In the genomic region with DNA sequence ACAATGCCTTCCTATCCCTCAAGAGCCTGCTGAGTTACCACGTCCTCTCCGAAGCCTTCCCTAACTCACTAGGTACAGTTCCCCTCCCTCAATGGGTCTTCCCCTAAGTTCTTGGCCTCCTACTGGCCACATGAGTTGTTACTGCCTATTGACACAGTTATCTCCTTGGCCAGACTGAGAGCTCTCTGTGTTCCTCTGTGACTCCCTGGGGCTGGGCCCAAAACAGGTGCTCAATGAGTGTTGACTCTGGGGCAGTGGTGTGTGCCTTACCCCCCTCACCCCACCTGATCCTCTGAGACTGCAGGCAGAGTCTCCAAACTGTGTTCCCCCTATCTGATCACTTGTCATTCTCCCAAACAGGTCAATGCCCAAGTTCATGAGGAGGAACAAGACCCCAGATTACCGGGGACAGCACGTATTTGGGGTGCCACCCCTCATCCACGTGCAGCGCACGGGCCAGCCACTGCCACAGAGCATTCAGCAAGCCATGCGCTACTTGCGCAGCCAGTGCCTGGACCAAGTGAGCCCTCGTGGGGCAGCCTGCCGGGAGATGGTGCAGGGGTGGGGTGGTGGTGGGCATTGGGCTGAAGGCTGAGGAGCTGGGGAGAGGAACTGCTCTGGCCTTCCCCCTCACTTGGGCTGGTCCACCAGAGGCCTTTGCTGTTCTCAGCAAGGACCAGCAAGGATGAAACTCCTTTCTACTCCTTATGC, we compare ENCODE assay signal across 11 cellular contexts.
DNase-seq lines count a peak whose midpoint lies in the region; ATAC-seq and TF ChIP-seq lines count a peak whose summit lies in the region.
"Had no signal": no experiment of that assay in that cellular context is flagged by ENCODE, and none has a peak within 500 bp of the region (broad histone marks: within the 10 kb centered on the region; RNA-seq: fewer than 3 reads in every experiment).

No MANE protein-coding gene starts in this region.

- no peaks in the 10 kb centered on the region for H3K36me3 ChIP-seq in brain microvascular endothelial cell (replicated peaks)

- H3K27ac ChIP-seq in brain microvascular endothelial cell = no peak overlapping the region

- in situ Hi-C loops in brain microvascular endothelial cell (cut with HindIII; ENCODE audit: low pct_ligation_motif_present, low sequenced_read_pairs) = no loop called here

- DNase-seq in DMS114 treated with DMSO at 0.1 percent for 48 hours (lab: John Stamatoyannopoulos, UW; ENCODE audit: unreplicated experiment) (peak; percentile 3), brain microvascular endothelial cell (peak; percentile 1), left lobe of liver (ENCODE audit: low spot score) (peak; percentile 16), DMS153 (lab: John Stamatoyannopoulos, UW) (no peak), SIG-M5 treated with dmso at 0.1 percent for 504 hours (lab: John Stamatoyannopoulos, UW; ENCODE audit: unreplicated experiment) (no peak), NOMO-1 (lab: John Stamatoyannopoulos, UW; ENCODE audit: unreplicated experiment in 2 of 2) (no peak), NCI-H510A treated with DMSO at 0.1 percent for 48 hours (lab: John Stamatoyannopoulos, UW) (no peak)
- DNase-seq: COR-L47, NCI-H510A, small intestine had no signal

- H3K4me3 ChIP-seq in brain microvascular endothelial cell (ENCODE audit: low read depth, low read length) = no peak overlapping the region

- ATAC-seq in HG02798 (IDR thresholded peaks at IDR 0.05; ENCODE audit: poor library complexity, unreplicated experiment) (peak; percentile 33), left lobe of liver (peak; percentile 50)

- peak; percentile 55 for TF ChIP-seq CTCF in brain microvascular endothelial cell (IDR thresholded peaks at IDR 0.05; ENCODE audit: low read depth, low read length, missing control alignments)

- no peaks in the 10 kb centered on the region for H3K27me3 ChIP-seq in brain microvascular endothelial cell (replicated peaks)

Comparison
In these comparisons a context has a peak if more than half of its experiments do, and no peak if none do; other contexts are left out.
1. DNase-seq: peak in DMS114 treated with DMSO at 0.1 percent for 48 hours (single experiment), brain microvascular endothelial cell (single experiment) and left lobe of liver (single experiment); none in DMS153 (single experiment), SIG-M5 treated with dmso at 0.1 percent for 504 hours (single experiment), NOMO-1 (0 of 2) and NCI-H510A treated with DMSO at 0.1 percent for 48 hours (single experiment).